In genomic region chr7:29987083-29987482, GRCh38 we compare ENCODE assay signal across 11 cellular contexts. TPM values are rescaled to one million over a fixed set of nuclear protein-coding genes. Genes with fewer than 3 reads are reported as not detected.
A peak's percentile ranks its signal among the peaks of the same experiment; 100 is the strongest.
DNase-seq lines count a peak whose midpoint lies in the region; ATAC-seq and TF ChIP-seq lines count a peak whose summit lies in the region.
"Had no signal": no experiment of that assay in that cellular context is flagged by ENCODE, and none has a peak within 500 bp of the region (broad histone marks: within the 10 kb centered on the region; RNA-seq: fewer than 3 reads in every experiment).

No MANE protein-coding gene starts in this region.

- H3K4me1 ChIP-seq in HUES6 (ENCODE audit: control insufficient read depth, insufficient read depth, low read length) = peaks cover 15% of the 10 kb centered on the region

- H3K9me3 Mint-ChIP-seq in CD14-positive monocyte (peaks cover 0 to 5% (median 2%) of the 10 kb centered on the region in 7 donors), chondrocyte (ENCODE audit: low read depth) (no peaks in the 10 kb centered on the region), natural killer cell (no peaks in the 10 kb centered on the region)

- H3K27ac Mint-ChIP-seq in CD14-positive monocyte = peak overlapping the region in 6 of 7 donors; percentile 10 to 83 (median 60)
- H3K27ac Mint-ChIP-seq in chondrocyte (ENCODE audit: unreplicated experiment) = peak overlapping the region; percentile 100
- H3K27ac Mint-ChIP-seq in natural killer cell = peak overlapping the region; percentile 2 to 10

- H3K27me3 Mint-ChIP-seq in CD14-positive monocyte (ENCODE audit: low read depth in 3 of 3) = peaks cover 5 to 12% (median 8%) of the 10 kb centered on the region in 3 donors
- no peaks in the 10 kb centered on the region for H3K27me3 Mint-ChIP-seq in chondrocyte (ENCODE audit: low read depth)
- H3K27me3 Mint-ChIP-seq in natural killer cell (ENCODE audit: low read depth in 2 of 2) = peaks cover 0 to 2% of the 10 kb centered on the region in 2 donors

- no peaks in the 10 kb centered on the region for H3K27me3 ChIP-seq in HUES6 (ENCODE audit: control insufficient read depth, insufficient read depth, low read length)

- no peak overlapping the region for H3K4me3 Mint-ChIP-seq in CD14-positive monocyte
- peak overlapping the region; percentile 89 for H3K4me3 Mint-ChIP-seq in chondrocyte (ENCODE audit: unreplicated experiment)
- H3K4me3 Mint-ChIP-seq in natural killer cell = peak overlapping the region; percentile 0

- no peaks in the 10 kb centered on the region for H3K9me3 ChIP-seq in HUES6 (ENCODE audit: control insufficient read depth, insufficient read depth, low read depth, low read length)

- no peak overlapping the region for H3K27ac ChIP-seq in HUES6 (ENCODE audit: low read depth, low read length)
- H3K27ac ChIP-seq: parathyroid adenoma had no signal

- H3K36me3 ChIP-seq in HUES6 (ENCODE audit: control insufficient read depth, insufficient read depth, low read length) = 0 out of 2 replicates have a peak, but pooled peaks cover 3% of the 10 kb centered on the region

- H3K4me1 Mint-ChIP-seq in CD14-positive monocyte = peaks cover 38% of the 10 kb centered on the region
- peaks cover 34% of the 10 kb centered on the region for H3K4me1 Mint-ChIP-seq in chondrocyte (ENCODE audit: low read depth)
- peaks cover 30 to 32% of the 10 kb centered on the region in 2 donors for H3K4me1 Mint-ChIP-seq in natural killer cell

- ATAC-seq in natural killer cell (no peak), HG03457 (IDR thresholded peaks at IDR 0.05; ENCODE audit: unreplicated experiment) (no peak)

- TF ChIP-seq CTCF in CD14-positive monocyte (IDR thresholded peaks at IDR 0.05) = no peak
- TF ChIP-seq CTCF in chondrocyte (IDR thresholded peaks at IDR 0.05) = no peak
- TF ChIP-seq CTCF in natural killer cell (IDR thresholded peaks at IDR 0.05) = no peak

- no peak overlapping the region for H3K9ac ChIP-seq in HUES6 (ENCODE audit: low read length)
- H3K9ac ChIP-seq: parathyroid adenoma had no signal

- DNase-seq in CD14-positive monocyte (ENCODE audit: low spot score) (no peak), chondrocyte (ENCODE audit: low spot score) (no peak), natural killer cell (no peak), SKM-1 (lab: John Stamatoyannopoulos, UW; ENCODE audit: unreplicated experiment) (no peak), middle frontal gyrus (ENCODE audit: extremely low spot score, low spot score) (no peak)
- DNase-seq in activated naive CD4-positive, alpha-beta T cell treated with anti-CD3 and anti-CD28 coated beads, Interleukin-2, amount 50 U/mL, for 16 hours = no peak
- DNase-seq: activated CD4-positive, alpha-beta T cell treated with anti-CD3 and anti-CD28 coated beads for 1 hour; NCI-H2029 had no signal

- H3K36me3 Mint-ChIP-seq in CD14-positive monocyte (peaks cover 4 to 8% of the 10 kb centered on the region in 2 donors), chondrocyte (ENCODE audit: low read depth) (peaks cover 7% of the 10 kb centered on the region), natural killer cell (no peaks in the 10 kb centered on the region)

- peak overlapping the region; percentile 89; the same call in 1 of the 2 replicates for H3K4me3 ChIP-seq in HUES6 (ENCODE audit: low read depth, low read length)

- intact Hi-C loops in CD14-positive monocyte (cut with micrococcal nuclease) = loop anchor here in 1 of 2 donors (5.0 kb wide), 1 partner anchor 40 kb away; the partner anchor contains the start of genes FKBP14 and PLEKHA8
- intact Hi-C loops in natural killer cell (cut with micrococcal nuclease) = no loop called here

RNA-seq across cellular contexts. Expression of gene SCRN1, which starts 2.5 kb away (rescaled TPM):
- 10 to 100 TPM in 1 of 2 donors, 1 to 10 TPM in 1; 8.4 to 12.1 TPM for polyA plus RNA-seq in CD14-positive monocyte
- total RNA-seq in chondrocyte = 111 to 129 TPM (median 129 TPM) in 3 replicates
- total RNA-seq in natural killer cell = 10 to 100 TPM; 23.4 to 31.3 (median 26.9) TPM

RNA-seq across cellular contexts. Expression of gene FKBP14, which starts 39.4 kb away (rescaled TPM):
- 1 to 10 TPM in 1 of 2 donors, under 1 TPM in 1; 0.43 to 1.1 TPM for polyA plus RNA-seq in CD14-positive monocyte
- total RNA-seq in chondrocyte (72.1 to 103 TPM (median 74.7 TPM) in 3 replicates), natural killer cell (10 to 100 TPM; 11.1 to 13.4 (median 11.9) TPM)

RNA-seq across cellular contexts. Expression of gene PLEKHA8, which starts 41.1 kb away (rescaled TPM):
- 1 to 10 TPM; 2.4 to 2.7 TPM for polyA plus RNA-seq in CD14-positive monocyte
- 17.7 to 20.3 TPM (median 17.7 TPM) in 3 replicates for total RNA-seq in chondrocyte
- total RNA-seq in natural killer cell = 10 to 100 TPM in 2 of 3 donors, 1 to 10 TPM in 1; 8.7 to 12.8 (median 11.8) TPM

Comparison
In these comparisons a context has a peak if more than half of its experiments do, and no peak if none do; other contexts are left out.
1. H3K27ac Mint-ChIP-seq: peak in every context shown above with its lines; median percentile 100 in chondrocyte; 60 in CD14-positive monocyte; 6 in natural killer cell.
2. H3K4me3 Mint-ChIP-seq: peak in chondrocyte (single experiment) and natural killer cell (single experiment); none in CD14-positive monocyte (0 of 2).